Comparison of ENCODE assay signal across 16 cellular contexts in the genomic region with DNA sequence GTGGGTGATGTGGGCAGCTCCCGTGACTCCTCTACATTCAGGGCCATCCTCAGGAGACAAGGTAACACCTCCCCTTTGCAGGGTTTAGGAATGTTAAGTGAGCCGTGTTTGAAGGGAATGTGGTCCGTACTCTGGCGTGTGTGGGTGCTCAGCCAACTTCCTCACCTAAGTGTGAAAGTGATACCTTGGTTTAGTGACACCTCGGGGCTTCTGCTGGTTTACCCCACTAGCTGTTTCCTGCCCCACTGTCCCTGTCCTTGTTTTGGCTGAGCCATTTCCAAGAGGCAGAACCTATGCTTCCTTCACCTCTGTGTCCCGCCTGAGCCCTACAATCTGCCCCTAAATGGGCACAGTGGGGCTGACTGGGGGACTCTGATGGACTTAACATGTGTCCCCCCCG. TPM values are rescaled to one million over a fixed set of nuclear protein-coding genes. Genes with fewer than 3 reads are reported as not detected.
DNase-seq lines count a peak whose midpoint lies in the region; ATAC-seq, FAIRE-seq and TF ChIP-seq lines count a peak whose summit lies in the region.
"Not testable (repeated sequence)": the region's sequence is repeated elsewhere in the genome, so short reads cannot be mapped to it uniquely, and the experiment has no call there.
"Had no signal": no experiment of that assay in that cellular context is flagged by ENCODE, and none has a peak within 500 bp of the region (broad histone marks: within the 10 kb centered on the region; RNA-seq: fewer than 3 reads in every experiment).

No MANE protein-coding gene starts in this region.

- RAD21 ChIA-PET in GM12878 (lab: Charles Lee; ENCODE audit: unreplicated experiment) = not testable (repeated sequence)

- H3K79me2 ChIP-seq in GM12878 (ENCODE audit: control insufficient read depth, insufficient read depth, low read length) = not testable (repeated sequence)

- DNase-seq in GM18507 (ENCODE audit: extremely low spot score, insufficient read length, low read depth); activated CD4-positive, alpha-beta T cell treated with anti-CD3 and anti-CD28 coated beads for 36 hours; GM12878 (ENCODE audit: low read depth, low spot score); stimulated activated effector memory CD8-positive, alpha-beta T cell treated with anti-CD3 and anti-CD28 coated beads, Interleukin-12 subunit alpha, Interleukin-12 subunit beta, amount 100 ng/mL, for 72 hours (ENCODE audit: low spot score in 2 of 2): not testable (repeated sequence)

- BruUV-seq in GM12878 (replicated peaks; lab: Mats Ljungman, UMichigan) = not testable (repeated sequence)

- H3K27ac Mint-ChIP-seq in activated CD4-positive, alpha-beta T cell treated with anti-CD3 and anti-CD28 coated beads for 36 hours; stimulated activated effector memory CD8-positive, alpha-beta T cell treated with anti-CD3 and anti-CD28 coated beads, Interleukin-12 subunit alpha, Interleukin-12 subunit beta, amount 100 ng/mL, for 72 hours: not testable (repeated sequence)

- CTCF ChIA-PET in activated CD4-positive, alpha-beta T cell treated with anti-CD3 and anti-CD28 coated beads for 36 hours (lab: Charles Lee); GM12878 (lab: Yijun Ruan, JAX): not testable (repeated sequence)

- H3K4me3 Mint-ChIP-seq in activated CD4-positive, alpha-beta T cell treated with anti-CD3 and anti-CD28 coated beads for 36 hours; stimulated activated effector memory CD8-positive, alpha-beta T cell treated with anti-CD3 and anti-CD28 coated beads, Interleukin-12 subunit alpha, Interleukin-12 subunit beta, amount 100 ng/mL, for 72 hours: not testable (repeated sequence)

- not testable (repeated sequence) for H3K36me3 ChIP-seq in GM12878 (ENCODE audit: control insufficient read depth in 2 of 2, insufficient read depth in 2 of 2, low read length in 1 of 2)

- 80% methylated on average over 1 of the region's 7 CpGs for WGBS in GM12878 (ENCODE audit: insufficient coverage, insufficient replicate concordance, low lambda C conversion rate, missing lambda C conversion rate)

- not testable (repeated sequence) for TF ChIP-seq EP300 in GM12878 (IDR thresholded peaks at IDR 0.05; ENCODE audit: borderline replicate concordance in 1 of 2, control insufficient read depth in 1 of 2, low read depth in 2 of 2, low read length in 2 of 2)

- TF ChIP-seq CTCF in GM12878 (IDR thresholded peaks at IDR 0.05 in 2 of 3, conservative IDR thresholded peaks at IDR 0.05 in 1 of 3; ENCODE audit: control insufficient read depth in 2 of 3, extremely low read depth in 1 of 3, insufficient read depth in 1 of 3, low read depth in 3 of 3, low read length in 3 of 3) = not testable (repeated sequence)

- ATAC-seq in GM19025 (IDR thresholded peaks at IDR 0.05; ENCODE audit: low read depth, unreplicated experiment) (peak; percentile 51), GM19452 (IDR thresholded peaks at IDR 0.05; ENCODE audit: unreplicated experiment) (peak; percentile 71), GM21529 (IDR thresholded peaks at IDR 0.05; ENCODE audit: unreplicated experiment) (peak; percentile 70), HG02938 (IDR thresholded peaks at IDR 0.05; ENCODE audit: unreplicated experiment) (peak; percentile 72), GM12878 (peak; percentile 85)
- peak; percentile 49 for ATAC-seq in activated CD4-positive, alpha-beta T cell treated with anti-CD3 and anti-CD28 coated beads for 36 hours
- ATAC-seq in stimulated activated effector memory CD8-positive, alpha-beta T cell treated with anti-CD3 and anti-CD28 coated beads, Interleukin-12 subunit alpha, Interleukin-12 subunit beta, amount 100 ng/mL, for 72 hours = peak; percentile 78

- POLR2A ChIA-PET in activated CD4-positive, alpha-beta T cell treated with anti-CD3 and anti-CD28 coated beads for 36 hours (lab: Charles Lee); GM12878 (lab: Charles Lee): not testable (repeated sequence)

- not testable (repeated sequence) for H3K27ac ChIP-seq in GM12878 (ENCODE audit: control insufficient read depth, insufficient read depth)

- H3K4me3 ChIP-seq in GM12878 = not testable (repeated sequence)

- H3K9me3 Mint-ChIP-seq in activated CD4-positive, alpha-beta T cell treated with anti-CD3 and anti-CD28 coated beads for 36 hours (ENCODE audit: low read depth); stimulated activated effector memory CD8-positive, alpha-beta T cell treated with anti-CD3 and anti-CD28 coated beads, Interleukin-12 subunit alpha, Interleukin-12 subunit beta, amount 100 ng/mL, for 72 hours: not testable (repeated sequence)

- SMC1A ChIA-PET in GM12878 (lab: Charles Lee; ENCODE audit: uncharacterized antibody, unreplicated experiment) = not testable (repeated sequence)

- not testable (repeated sequence) for H3K36me3 Mint-ChIP-seq in activated CD4-positive, alpha-beta T cell treated with anti-CD3 and anti-CD28 coated beads for 36 hours (ENCODE audit: low read depth)
- peaks cover 18% of the 10 kb centered on the region for H3K36me3 Mint-ChIP-seq in stimulated activated effector memory CD8-positive, alpha-beta T cell treated with anti-CD3 and anti-CD28 coated beads, Interleukin-12 subunit alpha, Interleukin-12 subunit beta, amount 100 ng/mL, for 72 hours

- peak; percentile 94 for FAIRE-seq in GM18507 (lab: Jason Lieb, UNC)
- FAIRE-seq in GM12878 (lab: Jason Lieb, UNC) = not testable (repeated sequence)

- not testable (repeated sequence) for H3K9me3 ChIP-seq in GM12878 (replicated peaks; ENCODE audit: control insufficient read depth, insufficient read depth, low read length)

- H3K9ac ChIP-seq in GM12878 (ENCODE audit: control insufficient read depth, insufficient read depth, low read length) = not testable (repeated sequence)

- TF ChIP-seq POLR2A in GM12878 (IDR thresholded peaks at IDR 0.05; ENCODE audit: low read depth, low read length) = not testable (repeated sequence)

- not testable (repeated sequence) for H3K4me1 Mint-ChIP-seq in activated CD4-positive, alpha-beta T cell treated with anti-CD3 and anti-CD28 coated beads for 36 hours; stimulated activated effector memory CD8-positive, alpha-beta T cell treated with anti-CD3 and anti-CD28 coated beads, Interleukin-12 subunit alpha, Interleukin-12 subunit beta, amount 100 ng/mL, for 72 hours

- H4K20me1 ChIP-seq in GM12878 (ENCODE audit: control insufficient read depth, insufficient read depth) = not testable (repeated sequence)

- not testable (repeated sequence) for H3K27me3 ChIP-seq in GM12878 (replicated peaks in 1 of 2; ENCODE audit: control insufficient read depth in 2 of 2, insufficient read depth in 2 of 2, low read length in 1 of 2)

- not testable (repeated sequence) for TF ChIP-seq RAD21 in GM12878 (IDR thresholded peaks at IDR 0.05; ENCODE audit: insufficient read depth, low read depth, low read length)

- not testable (repeated sequence) for H3K4me1 ChIP-seq in GM12878 (ENCODE audit: control insufficient read depth, insufficient read depth, low read length)

- intact Hi-C loops in activated CD4-positive, alpha-beta T cell treated with anti-CD3 and anti-CD28 coated beads for 36 hours (cut with DNase I, micrococcal nuclease); GM12878 (cut with micrococcal nuclease; ENCODE audit: unreplicated experiment): not testable (repeated sequence)

- not testable (repeated sequence) for H3K4me2 ChIP-seq in GM12878 (ENCODE audit: control insufficient read depth, insufficient read depth)

- H2AFZ ChIP-seq in GM12878 (ENCODE audit: control insufficient read depth, low read depth, low read length) = not testable (repeated sequence)

- not testable (repeated sequence) for H3K27me3 Mint-ChIP-seq in activated CD4-positive, alpha-beta T cell treated with anti-CD3 and anti-CD28 coated beads for 36 hours

- in situ Hi-C loops in GM12878 (cut with MboI) = not testable (repeated sequence)

RNA-seq across cellular contexts. Expression of a gene that starts 12.3 kb away (rescaled TPM):
- not detected for total RNA-seq in activated CD4-positive, alpha-beta T cell treated with anti-CD3 and anti-CD28 coated beads for 36 hours
- total RNA-seq in GM12878 (2013; cell fraction: nucleolus; rRNA removed) = not detected in 2 replicates
- total RNA-seq in GM12878 (2014; rRNA removed) (not detected in 2 replicates), GM12878 (2014; rRNA removed; fragmentation: Illumina TruSeq; extraction: Trizol) (not detected in 2 replicates), GM12878 (2021) (not detected in 2 replicates)
- polyA plus RNA-seq in GM12878 (2011; ENCODE audit: low read depth) = 0.22 TPM
- polyA plus RNA-seq in GM12878 (2011; rRNA removed) (not detected in 2 replicates), GM12878 (2014; fragmentation: Illumina TruSeq; extraction: Trizol) (not detected in 2 replicates), GM12878 (2014; fragmentation: Nextera tagmentation; extraction: Ambion mirVana) (under 1 TPM in 1 of 2 experiments, not detected in 1; 0.03 TPM), GM12878 (2014; rRNA removed) (0.05 TPM in 1 of 2 replicates, not detected in the other), GM12878 (2016; fragmentation: Nextera tagmentation; extraction: Ambion mirVana) (under 1 TPM; 0.12 to 0.39 TPM)
- not detected in 2 replicates for polyA plus RNA-seq in GM12878 (2011; cell fraction: cytosol; rRNA removed)
- polyA plus RNA-seq in GM12878 (2011; cell fraction: nucleus; rRNA removed) = not detected in 2 replicates
- polyA plus RNA-seq in GM12878 (2012) = 0.27 and 0.74 TPM in 2 replicates
- polyA minus RNA-seq in GM12878 (2011; rRNA and poly(A)+ RNA removed) = not detected in 2 replicates
- polyA minus RNA-seq in GM12878 (2011; cell fraction: cytosol; rRNA and poly(A)+ RNA removed) = not detected in 2 replicates
- not detected in 2 replicates for polyA minus RNA-seq in GM12878 (2011; cell fraction: nucleus; rRNA and poly(A)+ RNA removed)
- total RNA-seq: A172; Calu3; K562; M059J; SK-MEL-5; T-cell; T-helper 2 cell treated with Interferon-gamma antibody and Interleukin-4, amounts not matched to agents 100 ng/mL and 5 ng/mL, for 36 hours had no signal
- polyA plus RNA-seq: BJ had no signal
